Comparison of ENCODE assay signal across 24 cellular contexts in the genomic region with DNA sequence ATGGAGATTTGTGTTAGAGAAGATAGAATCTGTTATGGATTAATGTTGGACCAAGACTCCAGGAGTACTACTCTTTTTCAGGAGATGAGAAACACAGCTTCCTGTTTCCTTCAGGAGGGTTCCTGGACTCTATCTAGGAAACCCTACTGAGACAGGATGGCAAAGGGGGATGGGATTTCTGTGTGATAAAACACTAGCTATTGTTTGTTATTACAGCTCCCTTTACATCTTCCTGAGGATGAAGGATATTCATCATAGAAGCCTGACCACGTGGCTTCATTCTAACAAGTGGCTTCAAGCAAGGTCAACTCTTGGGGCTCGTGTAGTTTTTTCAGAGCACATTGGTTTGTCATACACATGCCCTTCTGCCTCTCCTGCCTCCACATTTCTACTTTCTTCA.
"Had no signal": no experiment of that assay in that cellular context is flagged by ENCODE, and none has a peak within 500 bp of the region (broad histone marks: within the 10 kb centered on the region; RNA-seq: fewer than 3 reads in every experiment).

No MANE protein-coding gene starts in this region.

- H3K4me3 Mint-ChIP-seq: activated CD4-positive, alpha-beta T cell treated with anti-CD3 and anti-CD28 coated beads, Interleukin-2, amount 10 ng/mL, durations not matched to agents 7 days and 5 days; activated CD8-positive, alpha-beta T cell treated with anti-CD3 and anti-CD28 coated beads for 36 hours; activated T-helper 1 cell treated with anti-CD3 and anti-CD28 coated beads, Interleukin-12 subunit alpha, Interleukin-12 subunit beta, Interleukin-2, Interleukin-4 antibody, amounts not matched to agents 30 ng/mL and 10 ng/mL and 1 ng/mL, durations not matched to agents 14 hours and 24 hours and 36 hours; immature natural killer cell; natural killer cell treated with Interleukin-12 subunit alpha and Interleukin-12 subunit beta and Interleukin-15 and Interleukin-18, amount 100 ng/mL, for 72 hours; stimulated activated naive CD8-positive, alpha-beta T cell treated with anti-CD3 and anti-CD28 coated beads, Interleukin-15, Interleukin-2, amounts not matched to agents 100 ng/mL and 50 ng/mL, for 24 hours; T-cell had no signal

- H3K27ac Mint-ChIP-seq: activated CD4-positive, alpha-beta T cell treated with anti-CD3 and anti-CD28 coated beads, Interleukin-2, amount 10 ng/mL, durations not matched to agents 7 days and 5 days; activated CD8-positive, alpha-beta T cell treated with anti-CD3 and anti-CD28 coated beads for 36 hours; activated T-helper 1 cell treated with anti-CD3 and anti-CD28 coated beads, Interleukin-12 subunit alpha, Interleukin-12 subunit beta, Interleukin-2, Interleukin-4 antibody, amounts not matched to agents 30 ng/mL and 10 ng/mL and 1 ng/mL, durations not matched to agents 14 hours and 24 hours and 36 hours; immature natural killer cell; natural killer cell treated with Interleukin-12 subunit alpha and Interleukin-12 subunit beta and Interleukin-15 and Interleukin-18, amount 100 ng/mL, for 72 hours; progenitor cell of endocrine pancreas; stimulated activated naive CD8-positive, alpha-beta T cell treated with anti-CD3 and anti-CD28 coated beads, Interleukin-15, Interleukin-2, amounts not matched to agents 100 ng/mL and 50 ng/mL, for 24 hours; T-cell had no signal

- DNase-seq: activated CD4-positive, alpha-beta T cell treated with anti-CD3 and anti-CD28 coated beads, Interleukin-2, amount 10 ng/mL, durations not matched to agents 7 days and 5 days; activated CD4-positive, CD25-positive, alpha-beta regulatory T cell treated with anti-CD3 and anti-CD28 coated beads, Interleukin-2, amount 50 U/mL, for 72 hours; activated CD8-positive, alpha-beta T cell treated with anti-CD3 and anti-CD28 coated beads for 36 hours; activated gamma-delta T cell; activated naive CD4-positive, alpha-beta T cell treated with anti-CD3 and anti-CD28 coated beads, Interleukin-2, amount 50 U/mL, for 16 hours; brain microvascular endothelial cell; central memory CD4-positive, alpha-beta T cell; foreskin fibroblast; immature natural killer cell; left ventricle myocardium inferior; stimulated activated CD4-positive, alpha-beta T cell treated with anti-CD3 and anti-CD28 coated beads, Interleukin-12 subunit alpha, Interleukin-12 subunit beta, amount 100 ng/mL, for 4 hours; stimulated activated CD4-positive, alpha-beta T cell treated with anti-CD3 and anti-CD28 coated beads, Interleukin-4, amount 100 ng/mL, for 4 hours; substantia nigra; T-cell; thyroid gland; WERI-Rb-1 had no signal

- H3K27me3 ChIP-seq: adrenal gland, ascending aorta, brain microvascular endothelial cell, right atrium auricular region, thyroid gland had no signal

- H3K36me3 Mint-ChIP-seq: immature natural killer cell; natural killer cell treated with Interleukin-12 subunit alpha and Interleukin-12 subunit beta and Interleukin-15 and Interleukin-18, amount 100 ng/mL, for 72 hours had no signal

- H3K9me3 Mint-ChIP-seq: activated CD4-positive, alpha-beta T cell treated with anti-CD3 and anti-CD28 coated beads, Interleukin-2, amount 10 ng/mL, durations not matched to agents 7 days and 5 days; activated CD8-positive, alpha-beta T cell treated with anti-CD3 and anti-CD28 coated beads for 36 hours; activated T-helper 1 cell treated with anti-CD3 and anti-CD28 coated beads, Interleukin-12 subunit alpha, Interleukin-12 subunit beta, Interleukin-2, Interleukin-4 antibody, amounts not matched to agents 30 ng/mL and 10 ng/mL and 1 ng/mL, durations not matched to agents 14 hours and 24 hours and 36 hours; immature natural killer cell; natural killer cell treated with Interleukin-12 subunit alpha and Interleukin-12 subunit beta and Interleukin-15 and Interleukin-18, amount 100 ng/mL, for 72 hours; stimulated activated naive CD8-positive, alpha-beta T cell treated with anti-CD3 and anti-CD28 coated beads, Interleukin-15, Interleukin-2, amounts not matched to agents 100 ng/mL and 50 ng/mL, for 24 hours; T-cell had no signal

- H3K27me3 Mint-ChIP-seq: activated CD4-positive, alpha-beta T cell treated with anti-CD3 and anti-CD28 coated beads, Interleukin-2, amount 10 ng/mL, durations not matched to agents 7 days and 5 days; activated CD8-positive, alpha-beta T cell treated with anti-CD3 and anti-CD28 coated beads for 36 hours; progenitor cell of endocrine pancreas; stimulated activated naive CD8-positive, alpha-beta T cell treated with anti-CD3 and anti-CD28 coated beads, Interleukin-15, Interleukin-2, amounts not matched to agents 100 ng/mL and 50 ng/mL, for 24 hours; T-cell had no signal

- ATAC-seq: activated CD8-positive, alpha-beta T cell treated with anti-CD3 and anti-CD28 coated beads for 36 hours; natural killer cell treated with Interleukin-12 subunit alpha and Interleukin-12 subunit beta and Interleukin-15 and Interleukin-18, amount 100 ng/mL, for 72 hours; T-cell had no signal

- H3K27ac ChIP-seq: ascending aorta, brain microvascular endothelial cell, epithelial cell of prostate, left ventricle myocardium inferior, right atrium auricular region, thyroid gland, WERI-Rb-1 had no signal

- H3K4me3 ChIP-seq: adrenal gland, ascending aorta, left ventricle myocardium inferior, right atrium auricular region, thyroid gland had no signal

- H3K36me3 ChIP-seq: adrenal gland, ascending aorta, brain microvascular endothelial cell, left ventricle myocardium inferior, right atrium auricular region, thyroid gland, WERI-Rb-1 had no signal

- H3K9me3 ChIP-seq: adrenal gland, ascending aorta, left ventricle myocardium inferior, right atrium auricular region, thyroid gland had no signal
